ENCODE assay signal across 29 cellular contexts in genomic region chr21:41429305-41429704, GRCh38.
"Had no signal": no experiment of that assay in that cellular context is flagged by ENCODE, and none has a peak within 500 bp of the region (broad histone marks: within the 10 kb centered on the region; RNA-seq: fewer than 3 reads in every experiment).

No MANE protein-coding gene starts in this region.

- H3K27ac ChIP-seq: esophagus squamous epithelium, heart right ventricle, left lung, neural progenitor cell, parathyroid adenoma, psoas muscle, stomach, tibial artery, VCaP had no signal

- H3K4me2 ChIP-seq: neural progenitor cell, smooth muscle cell had no signal

- H3K27me3 Mint-ChIP-seq: central memory CD8-positive, alpha-beta T cell; stimulated activated memory B cell treated with anti-CD40 and anti-IgM and Interleukin-4, amounts not matched to agents 10 μg/mL and 1 μg/mL and 100 μg/mL, for 72 hours had no signal

- H2AFZ ChIP-seq: neural progenitor cell, parathyroid adenoma had no signal

- ATAC-seq: heart right ventricle; left lung; natural killer cell; psoas muscle; stimulated activated memory B cell treated with anti-CD40 and anti-IgM and Interleukin-4, amounts not matched to agents 10 μg/mL and 1 μg/mL and 100 μg/mL, for 72 hours had no signal

- H3K27me3 ChIP-seq: esophagus squamous epithelium, left lung, stomach, tibial artery had no signal

- H3K4me3 Mint-ChIP-seq: activated naive CD4-positive, alpha-beta T cell treated with anti-CD3 and anti-CD28 coated beads for 36 hours; natural killer cell; neural progenitor cell; stimulated activated memory B cell treated with anti-CD40 and anti-IgM and Interleukin-4, amounts not matched to agents 10 μg/mL and 1 μg/mL and 100 μg/mL, for 72 hours had no signal

- H3K36me3 ChIP-seq: neural progenitor cell had no signal

- H3K79me2 ChIP-seq: parathyroid adenoma had no signal

- H3K27ac Mint-ChIP-seq: activated naive CD4-positive, alpha-beta T cell treated with anti-CD3 and anti-CD28 coated beads for 36 hours; natural killer cell; neural progenitor cell; stimulated activated memory B cell treated with anti-CD40 and anti-IgM and Interleukin-4, amounts not matched to agents 10 μg/mL and 1 μg/mL and 100 μg/mL, for 72 hours had no signal

- H3K4me1 ChIP-seq: neural progenitor cell, parathyroid adenoma, psoas muscle had no signal

- FAIRE-seq: bronchial epithelial cell, colon, TTC549 had no signal

- H3K9ac ChIP-seq: neural progenitor cell, parathyroid adenoma had no signal

- H3K9me3 ChIP-seq: left lung, psoas muscle, stomach had no signal

- H3K4me3 ChIP-seq: esophagus squamous epithelium, left lung, lung, neural progenitor cell, psoas muscle, smooth muscle cell, stomach, tibial artery had no signal

- H3K9me3 Mint-ChIP-seq: central memory CD8-positive, alpha-beta T cell; natural killer cell; neural progenitor cell had no signal

- DNase-seq: activated naive CD4-positive, alpha-beta T cell treated with anti-CD3 and anti-CD28 coated beads for 36 hours; activated T-cell treated with anti-CD3 and anti-CD28 coated beads, Interleukin-2, amount 50 U/mL, for 1 hour; dermis blood vessel endothelial cell; effector CD4-positive, alpha-beta T cell; esophagus squamous epithelium; foreskin melanocyte; heart right ventricle; left lung; mesendoderm; natural killer cell; occipital lobe; psoas muscle; stimulated activated CD4-positive, alpha-beta T cell treated with anti-CD3 and anti-CD28 coated beads, Interleukin-1b, Interleukin-23, amount 100 ng/mL, for 48 hours; stimulated activated CD4-positive, alpha-beta T cell treated with anti-CD3 and anti-CD28 coated beads, Interleukin-4, amount 100 ng/mL, for 4 hours; stimulated activated CD8-positive, alpha-beta memory T cell treated with anti-CD3 and anti-CD28 coated beads, Interleukin-4, amount 100 ng/mL, for 48 hours; stomach; T-helper 1 cell; T-helper 9 cell had no signal
